ENCODE assay signal across 9 cellular contexts in the genomic region with DNA sequence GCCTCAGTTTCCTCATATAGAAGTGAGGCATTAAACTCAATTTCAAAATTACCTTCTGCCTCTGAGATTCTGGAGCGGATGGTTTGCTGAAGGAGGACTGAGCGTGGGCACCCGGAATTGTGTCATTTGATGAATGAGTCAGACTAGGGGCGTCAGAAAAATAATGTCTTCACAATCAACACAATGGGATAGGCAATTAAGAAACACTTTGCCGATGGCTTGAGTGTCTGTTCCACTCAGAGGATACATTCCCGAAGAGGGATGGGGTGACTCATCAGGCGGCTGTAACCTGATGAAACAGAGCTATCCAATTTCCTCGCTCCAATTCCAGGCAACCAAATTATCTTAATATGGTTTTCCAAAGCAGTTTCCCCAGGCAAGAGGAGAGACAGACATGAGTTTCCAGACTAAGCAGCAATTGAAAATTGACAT.
A peak's percentile ranks its signal among the peaks of the same experiment; 100 is the strongest.
DNase-seq lines count a peak whose midpoint lies in the region; ATAC-seq and TF ChIP-seq lines count a peak whose summit lies in the region.
"Had no signal": no experiment of that assay in that cellular context is flagged by ENCODE, and none has a peak within 500 bp of the region (broad histone marks: within the 10 kb centered on the region; RNA-seq: fewer than 3 reads in every experiment).

No MANE protein-coding gene starts in this region.

- no peak for TF ChIP-seq CTCF in choroid plexus epithelial cell (conservative IDR thresholded peaks at IDR 0.05; ENCODE audit: low read depth, low read length)

- no peak for ATAC-seq in HG03159 (IDR thresholded peaks at IDR 0.05; ENCODE audit: unreplicated experiment)
- ATAC-seq: T-helper 17 cell had no signal

- DNase-seq in HCEC 1CT (peak; percentile 78), NCI-H2227 treated with DMSO at 0.1 percent for 48 hours (lab: John Stamatoyannopoulos, UW) (peak; percentile 77), choroid plexus epithelial cell (ENCODE audit: low read depth) (peak; percentile 75), skeletal muscle cell (ENCODE audit: low read depth) (peak; percentile 53), Kasumi-1 (lab: John Stamatoyannopoulos, UW) (no peak)
- DNase-seq in activated CD8-positive, alpha-beta memory T cell treated with anti-CD3 and anti-CD28 coated beads, Interleukin-2, amount 50 U/mL, for 4 hours = no peak
- DNase-seq: activated naive CD8-positive, alpha-beta T cell treated with anti-CD3 and anti-CD28 coated beads, Interleukin-2, amount 10 ng/mL, durations not matched to agents 7 days and 5 days; T-helper 17 cell had no signal

- no peak overlapping the region for H3K4me3 ChIP-seq in choroid plexus epithelial cell (ENCODE audit: low read depth, low read length)
- H3K4me3 ChIP-seq in skeletal muscle cell (ENCODE audit: low read depth, low read length) = no peak overlapping the region

Comparison
In these comparisons a context has a peak if more than half of its experiments do, and no peak if none do; other contexts are left out.
1. DNase-seq: peak in HCEC 1CT (single experiment), NCI-H2227 treated with DMSO at 0.1 percent for 48 hours (single experiment), choroid plexus epithelial cell (single experiment) and skeletal muscle cell (single experiment); none in activated CD8-positive, alpha-beta memory T cell treated with anti-CD3 and anti-CD28 coated beads, Interleukin-2, amount 50 U/mL, for 4 hours (single experiment) and Kasumi-1 (0 of 2).